In the genomic region with DNA sequence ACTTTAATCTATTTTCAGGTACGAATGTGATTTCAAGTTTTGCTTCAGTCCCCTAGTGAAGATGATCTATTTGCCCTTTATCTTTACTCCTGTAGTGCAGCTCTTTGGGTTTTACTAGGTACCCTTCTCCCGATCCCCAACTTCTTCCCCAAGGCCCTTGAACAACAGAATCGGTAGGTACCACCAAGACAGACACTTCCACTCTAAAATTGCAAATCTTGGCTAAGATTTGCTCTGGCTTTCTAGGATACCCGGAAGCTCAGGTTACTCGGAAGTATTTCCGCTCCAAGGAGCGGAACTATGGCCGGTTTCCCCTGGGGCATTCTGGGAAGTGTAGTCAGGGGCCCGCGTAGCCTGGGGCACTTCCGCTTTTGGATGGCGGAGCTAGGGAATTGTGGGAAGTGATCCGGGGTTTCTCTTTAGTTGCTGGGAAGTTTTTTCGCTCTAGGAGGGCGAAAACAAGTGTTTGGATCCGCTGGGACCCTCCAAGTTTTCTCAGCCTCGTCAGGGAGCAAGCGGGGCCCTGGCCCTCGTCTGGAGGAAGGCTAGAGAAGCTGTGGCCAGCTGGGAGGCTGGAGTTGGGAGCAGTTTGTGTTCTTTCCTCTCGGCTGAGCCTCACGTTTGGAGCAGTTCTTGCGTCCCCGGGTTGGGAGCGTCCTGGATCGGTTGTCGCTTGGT, we compare ENCODE assay signal across 8 cellular contexts.
A peak's percentile ranks its signal among the peaks of the same experiment; 100 is the strongest.
DNase-seq lines count a peak whose midpoint lies in the region; ATAC-seq and FAIRE-seq lines count a peak whose summit lies in the region.

No MANE protein-coding gene starts in this region.

- H3K27me3 ChIP-seq in ACC112 (ENCODE audit: insufficient read depth, low read length) = no peaks in the 10 kb centered on the region

- peak; percentile 91 for DNase-seq in NCI-H2227 treated with DMSO at 0.1 percent for 48 hours (lab: John Stamatoyannopoulos, UW)
- DNase-seq in activated CD4-positive, alpha-beta T cell treated with anti-CD3 and anti-CD28 coated beads for 48 hours = peak; percentile 86
- peak; percentile 89 for DNase-seq in kidney glomerular epithelial cell (lab: John Stamatoyannopoulos, UW)
- DNase-seq in stimulated activated CD4-positive, alpha-beta T cell treated with anti-CD3 and anti-CD28 coated beads, Interleukin-15, amount 100 ng/mL, for 48 hours (ENCODE audit: low read depth in 2 of 2) = peak; percentile 66 to 68

- ATAC-seq in GM18868 (IDR thresholded peaks at IDR 0.05; ENCODE audit: unreplicated experiment) (peak; percentile 74), HG03135 (IDR thresholded peaks at IDR 0.05; ENCODE audit: unreplicated experiment) (peak; percentile 91)

- H2AFZ ChIP-seq in ACC112 (ENCODE audit: low read length, unreplicated experiment) = peak overlapping the region; percentile 74

- H3K79me2 ChIP-seq in ACC112 (ENCODE audit: control insufficient read depth, insufficient read depth, low read length, unreplicated experiment) = no peaks in the 10 kb centered on the region

- peaks cover 4% of the 10 kb centered on the region for H3K4me1 ChIP-seq in ACC112 (ENCODE audit: control insufficient read depth, insufficient read depth, low read length, unreplicated experiment)

- peak overlapping the region; percentile 83 for H3K4me3 ChIP-seq in ACC112 (ENCODE audit: low read depth, low read length)

- no peaks in the 10 kb centered on the region for H3K36me3 ChIP-seq in ACC112 (ENCODE audit: insufficient read depth, low read length)

- H3K27ac ChIP-seq in ACC112 (ENCODE audit: low read depth, low read length) = peak overlapping the region; percentile 46

- peak; percentile 70 for FAIRE-seq in colon (lab: Jason Lieb, UNC)

Comparison
In these comparisons a context has a peak if more than half of its experiments do, and no peak if none do; other contexts are left out.
1. Peak in every context shown above with its lines: DNase-seq, ATAC-seq, H3K4me3 ChIP-seq and H3K27ac ChIP-seq.